21 cellular contexts compared by ENCODE assay signal in the genomic region with DNA sequence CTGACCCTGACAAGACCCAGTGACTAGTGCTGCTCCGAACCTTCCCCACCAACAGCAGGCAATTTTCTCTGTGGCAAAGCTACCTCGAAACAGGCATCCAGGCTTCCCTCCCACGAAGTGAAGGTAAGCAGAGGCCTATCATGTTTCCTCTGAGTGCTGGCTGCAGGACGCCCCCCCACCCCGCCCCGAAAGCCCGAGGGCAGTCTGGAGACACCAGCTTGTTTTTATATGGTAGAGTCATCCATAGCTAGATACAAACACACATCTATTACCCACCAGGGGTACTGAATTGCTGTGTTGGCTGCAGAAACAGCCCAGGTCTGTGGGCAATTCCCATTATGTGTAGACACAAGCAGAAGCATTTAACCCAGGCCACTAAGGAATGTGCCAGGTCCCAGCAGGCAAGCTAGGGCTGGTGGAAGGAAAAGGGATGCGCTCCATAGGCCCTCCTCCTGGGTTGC. TPM values are rescaled to one million over a fixed set of nuclear protein-coding genes. Genes with fewer than 3 reads are reported as not detected.
A peak's percentile ranks its signal among the peaks of the same experiment; 100 is the strongest.
DNase-seq lines count a peak whose midpoint lies in the region; ATAC-seq and TF ChIP-seq lines count a peak whose summit lies in the region.
"Had no signal": no experiment of that assay in that cellular context is flagged by ENCODE, and none has a peak within 500 bp of the region (broad histone marks: within the 10 kb centered on the region; RNA-seq: fewer than 3 reads in every experiment).

No MANE protein-coding gene starts in this region.

- H2BK120ac ChIP-seq in mesenchymal stem cell (ENCODE audit: low read depth, low read length) = no peak overlapping the region

- DNase-seq in Ammon's horn (ENCODE audit: low spot score) (peak; percentile 8), astrocyte of the hippocampus (ENCODE audit: low read depth, low spot score) (peak; percentile 19), mesenchymal stem cell (no peak), NAMALWA (ENCODE audit: low spot score) (no peak), psoas muscle (no peak)
- DNase-seq in effector CD8-positive, alpha-beta T cell (lab: John Stamatoyannopoulos, UW) = no peak
- DNase-seq: activated CD4-positive, CD25-positive, alpha-beta regulatory T cell; activated CD8-positive, alpha-beta memory T cell treated with anti-CD3 and anti-CD28 coated beads for 24 hours; CD4-positive, alpha-beta T cell; DND-41; natural killer cell; NCI-H187 treated with DMSO at 0.1 percent for 48 hours; NK-92 treated with Interleukin-12 subunit alpha and Interleukin-12 subunit beta, amount 100 ng/mL, for 24 hours; stimulated activated CD4-positive, alpha-beta T cell treated with anti-CD3 and anti-CD28 coated beads, Interleukin-15, amount 100 ng/mL, for 24 hours; T-helper 1 cell had no signal

- H3K14ac ChIP-seq in mesenchymal stem cell (ENCODE audit: low read length in 2 of 2) = no peak overlapping the region

- H3K27me3 ChIP-seq in HUES64 (ENCODE audit: insufficient read depth, low read length) (no peaks in the 10 kb centered on the region), mesenchymal stem cell (ENCODE audit: control insufficient read depth in 1 of 2, insufficient read depth in 1 of 2, low read length in 2 of 2) (peaks cover 0 to 10% of the 10 kb centered on the region in 2 experiments), psoas muscle (ENCODE audit: insufficient read depth in 3 of 3, low read length in 2 of 3) (peaks cover 0 to 2% (median 0%) of the 10 kb centered on the region in 3 donors)

- no peak overlapping the region for H3K4me3 ChIP-seq in HUES64 (ENCODE audit: low read length)
- no peak overlapping the region for H3K4me3 ChIP-seq in mesenchymal stem cell (ENCODE audit: insufficient read depth in 1 of 2, low read depth in 1 of 2, low read length in 2 of 2)
- no peak overlapping the region for H3K4me3 ChIP-seq in psoas muscle
- H3K4me3 ChIP-seq: lung had no signal

- no peak overlapping the region for H2AK5ac ChIP-seq in mesenchymal stem cell (ENCODE audit: low read length, severe bottlenecking)

- H3K4me1 ChIP-seq in HUES64 (ENCODE audit: insufficient read depth, low read length) (peaks cover 26% of the 10 kb centered on the region), mesenchymal stem cell (ENCODE audit: control insufficient read depth, insufficient read depth, low read depth, low read length) (peaks cover 7% of the 10 kb centered on the region), psoas muscle (no peaks in the 10 kb centered on the region)

- H3K23ac ChIP-seq in mesenchymal stem cell (ENCODE audit: low read length in 2 of 2) = no peak overlapping the region

- ATAC-seq in GM18519 (IDR thresholded peaks at IDR 0.05; ENCODE audit: low FRiP score, unreplicated experiment) (no peak), psoas muscle (no peak)
- ATAC-seq: activated T-helper 17 cell treated with anti-CD3 and anti-CD28 coated beads, Interleukin-2, amount 50 U/mL, for 72 hours; natural killer cell had no signal

- H3K9me3 ChIP-seq in HUES64 (ENCODE audit: insufficient read depth, low read depth, low read length) (no peaks in the 10 kb centered on the region), mesenchymal stem cell (ENCODE audit: control insufficient read depth, low read length) (no peaks in the 10 kb centered on the region), psoas muscle (no peaks in the 10 kb centered on the region)

- no peak overlapping the region for H2BK5ac ChIP-seq in mesenchymal stem cell (ENCODE audit: low read depth, low read length, poor library complexity, severe bottlenecking)

- no peaks in the 10 kb centered on the region for H3K79me1 ChIP-seq in mesenchymal stem cell (replicated peaks; ENCODE audit: low read length, poor library complexity, severe bottlenecking)

- H3K9ac ChIP-seq in HUES64 (ENCODE audit: low read depth, low read length) (peak overlapping the region; percentile 45; the same call in 1 of the 2 replicates), mesenchymal stem cell (ENCODE audit: low read length) (no peak overlapping the region)

- H4K91ac ChIP-seq in mesenchymal stem cell (ENCODE audit: low read length) = no peak overlapping the region

- intact Hi-C loops in psoas muscle (cut with DNase I) = no loop called here

- no peak overlapping the region for H2BK15ac ChIP-seq in mesenchymal stem cell (ENCODE audit: low read depth, poor library complexity, severe bottlenecking)

- 58% methylated on average over 7 of the region's 8 CpGs for WGBS in HUES64
- WGBS in mesenchymal stem cell = 46% methylated on average over 7 of the region's 8 CpGs
- WGBS in psoas muscle, 3 donors = 77 to 80% (median 80%) methylated on average over 8 of the region's 8 CpGs

- H3K4ac ChIP-seq in mesenchymal stem cell (ENCODE audit: low read depth in 1 of 2, low read length in 2 of 2) = peak overlapping the region in 1 of 2 experiments; percentile 17

- H2BK12ac ChIP-seq in mesenchymal stem cell (ENCODE audit: low read length in 2 of 2) = no peak overlapping the region

- H3K18ac ChIP-seq in mesenchymal stem cell (ENCODE audit: low read depth in 1 of 2, low read length in 2 of 2) = peak overlapping the region in 1 of 2 experiments; percentile 47

- no peak overlapping the region for H3K4me2 ChIP-seq in mesenchymal stem cell (ENCODE audit: low read length, poor library complexity, severe bottlenecking)

- H2AFZ ChIP-seq in mesenchymal stem cell (ENCODE audit: low read depth, low read length) = peak overlapping the region; percentile 52

- no peak for TF ChIP-seq CTCF in psoas muscle (IDR thresholded peaks at IDR 0.05)

- H3K27ac ChIP-seq in HUES64 (ENCODE audit: low read depth, low read length) (peak overlapping the region; percentile 66), mesenchymal stem cell (ENCODE audit: low read length, poor library complexity, severe bottlenecking) (no peak overlapping the region), psoas muscle (no peak overlapping the region)
- H3K27ac ChIP-seq: RWPE1 had no signal

- no peaks in the 10 kb centered on the region; the same call in 1 of the 2 replicates for H3K36me3 ChIP-seq in HUES64 (ENCODE audit: insufficient read depth, low read length)
- H3K36me3 ChIP-seq in mesenchymal stem cell (ENCODE audit: control insufficient read depth in 1 of 2, insufficient read depth in 2 of 2, low read depth in 1 of 2, low read length in 2 of 2) = no peaks in the 10 kb centered on the region
- H3K36me3 ChIP-seq in psoas muscle (ENCODE audit: insufficient read depth in 1 of 2, low read depth in 1 of 2) = no peaks in the 10 kb centered on the region

- H4K8ac ChIP-seq in mesenchymal stem cell (ENCODE audit: low read length) = no peak overlapping the region

RNA-seq across cellular contexts. Expression of gene LIX1, which starts 40.4 kb away (rescaled TPM):
- polyA plus RNA-seq in HUES64 (2013, experiment 1 of 2) = 7.1 TPM
- 6.7 TPM for polyA plus RNA-seq in HUES64 (2013, experiment 2 of 2)
- polyA plus RNA-seq in mesenchymal stem cell (2013, experiment 1 of 2) = not detected
- polyA plus RNA-seq in mesenchymal stem cell (2013, experiment 2 of 2) = not detected
- total RNA-seq in psoas muscle = not detected
- under 1 TPM in 2 of 3 donors, not detected in 1; under 0.01 to 0.03 TPM for polyA plus RNA-seq in psoas muscle
- total RNA-seq: activated T-helper 17 cell treated with anti-CD3 and anti-CD28 coated beads, Interleukin-2, amount 50 U/mL, for 72 hours; CD4-positive, alpha-beta T cell; endothelial cell of umbilical vein; natural killer cell had no signal
- polyA plus RNA-seq: endothelial cell of umbilical vein, lung had no signal

Comparison
In these comparisons a context has a peak if more than half of its experiments do, and no peak if none do; other contexts are left out.
1. DNase-seq: peak in Ammon's horn (single experiment) and astrocyte of the hippocampus (single experiment); none in mesenchymal stem cell (single experiment), NAMALWA (single experiment), psoas muscle (0 of 2) and effector CD8-positive, alpha-beta T cell (single experiment).